1 cellular context compared by ENCODE assay signal in genomic region chr2:1607971-1608688, GRCh38.
TF ChIP-seq lines count a peak whose summit lies in the region.

No MANE protein-coding gene starts in this region.

TF ChIP-seq in endothelial cell of umbilical vein, 7 proteins besides CTCF, POLR2A, EP300 and RAD21:
- peak; percentile 81 for TF ChIP-seq GATA2 (IDR thresholded peaks at IDR 0.05; ENCODE audit: insufficient read depth, insufficient read length, low read depth, low read length)
- TF ChIP-seq POLR2AphosphoS5 (IDR thresholded peaks at IDR 0.05; ENCODE audit: insufficient read depth, low read depth, low read length), result peak; percentile 16
- no peak for TF ChIP-seq JUN (IDR thresholded peaks at IDR 0.05; ENCODE audit: borderline replicate concordance, insufficient read depth, insufficient read length, low read depth)
- peak; percentile 18 for TF ChIP-seq MAX (IDR thresholded peaks at IDR 0.05; ENCODE audit: insufficient read depth, insufficient read length)
- TF ChIP-seq FOS (IDR thresholded peaks at IDR 0.05; ENCODE audit: borderline replicate concordance, insufficient read depth, low read length), result peak; percentile 85
